In the genomic region with DNA sequence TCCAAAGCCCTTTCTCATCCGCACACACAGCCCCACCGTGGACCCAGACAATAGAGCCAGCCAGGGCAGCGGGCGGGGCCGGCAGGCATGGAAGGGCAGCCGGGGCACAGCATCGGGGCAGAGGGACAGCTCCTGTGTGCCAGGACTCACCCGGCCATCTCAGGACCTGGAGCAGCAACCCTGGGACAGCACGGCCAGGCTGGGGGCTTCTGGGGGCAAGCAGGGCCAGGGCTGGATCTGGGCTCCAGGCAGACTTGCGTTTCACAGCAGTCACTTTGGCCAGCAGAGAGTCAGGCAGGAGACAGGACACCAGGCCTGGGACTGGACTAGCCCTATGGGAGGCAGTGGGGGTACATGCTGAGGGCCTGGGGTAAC, we compare ENCODE assay signal across 1 cellular context.
TF ChIP-seq lines count a peak whose summit lies in the region.

No MANE protein-coding gene starts in this region.

TF ChIP-seq in SK-N-SH treated with all-trans-retinoic acid at 6 μM for 48 hours, 23 proteins besides CTCF, POLR2A, EP300 and RAD21 (continued from another document):
- TF ChIP-seq, protein P1, sequence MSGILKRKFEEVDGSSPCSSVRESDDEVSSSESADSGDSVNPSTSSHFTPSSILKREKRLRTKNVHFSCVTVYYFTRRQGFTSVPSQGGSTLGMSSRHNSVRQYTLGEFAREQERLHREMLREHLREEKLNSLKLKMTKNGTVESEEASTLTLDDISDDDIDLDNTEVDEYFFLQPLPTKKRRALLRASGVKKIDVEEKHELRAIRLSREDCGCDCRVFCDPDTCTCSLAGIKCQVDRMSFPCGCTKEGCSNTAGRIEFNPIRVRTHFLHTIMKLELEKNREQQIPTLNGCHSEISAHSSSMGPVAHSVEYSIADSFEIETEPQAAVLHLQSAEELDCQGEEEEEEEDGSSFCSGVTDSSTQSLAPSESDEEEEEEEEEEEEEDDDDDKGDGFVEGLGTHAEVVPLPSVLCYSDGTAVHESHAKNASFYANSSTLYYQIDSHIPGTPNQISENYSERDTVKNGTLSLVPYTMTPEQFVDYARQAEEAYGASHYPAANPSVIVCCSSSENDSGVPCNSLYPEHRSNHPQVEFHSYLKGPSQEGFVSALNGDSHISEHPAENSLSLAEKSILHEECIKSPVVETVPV (CRISPR knock-in tag; IDR thresholded peaks at IDR 0.05), result no peak
- TF ChIP-seq ZNF565 (CRISPR knock-in tag; conservative IDR thresholded peaks at IDR 0.05; ENCODE audit: low read depth), result no peak
